In genomic region chr6:30462482-30462881, GRCh38 we compare ENCODE assay signal across 22 cellular contexts.
"Had no signal": no experiment of that assay in that cellular context is flagged by ENCODE, and none has a peak within 500 bp of the region (broad histone marks: within the 10 kb centered on the region; RNA-seq: fewer than 3 reads in every experiment).

No MANE protein-coding gene starts in this region.

- H3K36me3 ChIP-seq: left lung, lower lobe of right lung, ovary, right atrium auricular region, right lobe of liver, upper lobe of right lung had no signal

- DNase-seq: hippocampal formation; kidney; left colon; left lung; lower lobe of right lung; mammary epithelial cell; mesenchymal stem cell; naive thymus-derived CD8-positive, alpha-beta T cell; ovary; right lobe of liver; stimulated activated CD4-positive, alpha-beta T cell treated with anti-CD3 and anti-CD28 coated beads, Interleukin-1b, Interleukin-23, amount 100 ng/mL, for 48 hours; stimulated activated CD4-positive, alpha-beta T cell treated with anti-CD3 and anti-CD28 coated beads, Interleukin-2, amount 100 ng/mL, for 48 hours; stimulated activated CD4-positive, alpha-beta T cell treated with anti-CD3 and anti-CD28 coated beads, Interleukin-4, amount 100 ng/mL, for 4 hours; stimulated activated CD8-positive, alpha-beta memory T cell treated with anti-CD3 and anti-CD28 coated beads, Interleukin-4, amount 100 ng/mL, for 48 hours; stimulated activated naive CD4-positive, alpha-beta T cell treated with Interleukin-2 at 50 U/mL for 16 hours; stimulated activated naive CD8-positive, alpha-beta T cell treated with anti-CD3 and anti-CD28 coated beads, Interleukin-15, amount 100 ng/mL, for 72 hours; substantia nigra; upper lobe of right lung had no signal

- H3K4me3 Mint-ChIP-seq: stimulated activated memory B cell treated with anti-CD40 and anti-IgM and Interleukin-4, amounts not matched to agents 10 μg/mL and 1 μg/mL and 100 μg/mL, for 72 hours; stimulated activated naive CD8-positive, alpha-beta T cell treated with anti-CD3 and anti-CD28 coated beads, Interleukin-15, amount 100 ng/mL, for 72 hours had no signal

- H3K27ac Mint-ChIP-seq: progenitor cell of endocrine pancreas; stimulated activated memory B cell treated with anti-CD40 and anti-IgM and Interleukin-4, amounts not matched to agents 10 μg/mL and 1 μg/mL and 100 μg/mL, for 72 hours; stimulated activated naive CD8-positive, alpha-beta T cell treated with anti-CD3 and anti-CD28 coated beads, Interleukin-15, amount 100 ng/mL, for 72 hours had no signal

- ATAC-seq: left colon; left lung; lower lobe of right lung; right lobe of liver; stimulated activated memory B cell treated with anti-CD40 and anti-IgM and Interleukin-4, amounts not matched to agents 10 μg/mL and 1 μg/mL and 100 μg/mL, for 72 hours; upper lobe of right lung had no signal

- H3K4me3 ChIP-seq: left lung, lower lobe of right lung, ovary, right atrium auricular region, right lobe of liver, smooth muscle cell, upper lobe of right lung had no signal

- H3K9me3 ChIP-seq: left lung, lower lobe of right lung, ovary, right lobe of liver, upper lobe of right lung had no signal

- H3K27ac ChIP-seq: left lung, lower lobe of right lung, ovary, right atrium auricular region, right lobe of liver, upper lobe of right lung had no signal

- H3K4me2 ChIP-seq: smooth muscle cell had no signal
